ENCODE assay signal across 25 cellular contexts in the genomic region with DNA sequence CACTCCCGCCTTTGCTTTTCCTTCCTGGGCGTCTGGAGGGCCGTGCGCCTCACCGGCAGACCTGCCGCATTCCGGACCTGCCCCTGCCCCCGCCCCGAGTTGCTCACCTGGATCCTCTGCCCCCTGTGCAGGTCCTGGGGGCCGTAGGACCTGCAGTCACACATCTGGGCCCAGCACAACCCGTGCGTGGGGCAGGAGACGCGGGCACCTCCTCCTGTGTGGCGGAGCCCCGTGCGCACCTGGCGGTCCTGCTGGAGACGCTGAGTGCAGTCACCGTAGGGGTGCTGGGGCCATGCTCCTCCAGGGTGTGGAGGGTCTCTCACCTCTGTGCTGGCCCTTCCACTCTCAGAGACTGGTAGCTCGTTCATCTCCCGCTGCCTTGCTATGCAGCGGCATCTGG.
"Had no signal": no experiment of that assay in that cellular context is flagged by ENCODE, and none has a peak within 500 bp of the region (broad histone marks: within the 10 kb centered on the region; RNA-seq: fewer than 3 reads in every experiment).

No MANE protein-coding gene starts in this region.

- H2AFZ ChIP-seq: parathyroid adenoma had no signal

- H3K36me3 ChIP-seq: uterus had no signal

- H3K79me2 ChIP-seq: parathyroid adenoma had no signal

- H3K27me3 ChIP-seq: left lung, neutrophil, sigmoid colon, spleen, suprapubic skin, tibial artery, uterus had no signal

- H3K4me3 ChIP-seq: left lung, lower lobe of right lung, psoas muscle, sigmoid colon, spleen, suprapubic skin, thoracic aorta, tibial artery, uterus had no signal

- H3K9me3 ChIP-seq: left lung, lower lobe of right lung, neutrophil, psoas muscle, sigmoid colon, spleen, suprapubic skin, thoracic aorta, tibial artery, uterus had no signal

- H3K4me1 ChIP-seq: left lung, lower lobe of right lung, parathyroid adenoma, psoas muscle, sigmoid colon, spleen, suprapubic skin, tibial artery, uterus had no signal

- H3K9me3 Mint-ChIP-seq: naive thymus-derived CD8-positive, alpha-beta T cell; nephron; neural crest cell; stimulated activated effector memory CD8-positive, alpha-beta T cell treated with anti-CD3 and anti-CD28 coated beads, Interleukin-12 subunit alpha, Interleukin-12 subunit beta, amount 100 ng/mL, for 72 hours; stimulated activated naive CD8-positive, alpha-beta T cell treated with anti-CD3 and anti-CD28 coated beads, Interleukin-15, Interleukin-2, amounts not matched to agents 100 ng/mL and 50 ng/mL, for 24 hours had no signal

- H3K4me3 Mint-ChIP-seq: naive thymus-derived CD8-positive, alpha-beta T cell; nephron; neural crest cell; stimulated activated effector memory CD8-positive, alpha-beta T cell treated with anti-CD3 and anti-CD28 coated beads, Interleukin-12 subunit alpha, Interleukin-12 subunit beta, amount 100 ng/mL, for 72 hours; stimulated activated naive CD8-positive, alpha-beta T cell treated with anti-CD3 and anti-CD28 coated beads, Interleukin-15, Interleukin-2, amounts not matched to agents 100 ng/mL and 50 ng/mL, for 24 hours had no signal

- H3K4me1 Mint-ChIP-seq: naive thymus-derived CD8-positive, alpha-beta T cell; nephron; stimulated activated effector memory CD8-positive, alpha-beta T cell treated with anti-CD3 and anti-CD28 coated beads, Interleukin-12 subunit alpha, Interleukin-12 subunit beta, amount 100 ng/mL, for 72 hours had no signal

- DNase-seq: hippocampal formation; left colon; lower lobe of right lung; mammary epithelial cell; mesenchymal stem cell; naive thymus-derived CD8-positive, alpha-beta T cell; occipital lobe; psoas muscle; sigmoid colon; small intestine; spleen; stimulated activated CD4-positive, alpha-beta T cell treated with anti-CD3 and anti-CD28 coated beads, Interleukin-4, amount 100 ng/mL, for 24 hours; stimulated activated naive CD4-positive, alpha-beta T cell; tibial artery; trophoblast cell; uterus had no signal

- H3K27me3 Mint-ChIP-seq: naive thymus-derived CD8-positive, alpha-beta T cell; stimulated activated naive CD8-positive, alpha-beta T cell treated with anti-CD3 and anti-CD28 coated beads, Interleukin-15, Interleukin-2, amounts not matched to agents 100 ng/mL and 50 ng/mL, for 24 hours had no signal

- H3K27ac Mint-ChIP-seq: nephron; stimulated activated effector memory CD8-positive, alpha-beta T cell treated with anti-CD3 and anti-CD28 coated beads, Interleukin-12 subunit alpha, Interleukin-12 subunit beta, amount 100 ng/mL, for 72 hours; stimulated activated naive CD8-positive, alpha-beta T cell treated with anti-CD3 and anti-CD28 coated beads, Interleukin-15, Interleukin-2, amounts not matched to agents 100 ng/mL and 50 ng/mL, for 24 hours had no signal

- ATAC-seq: left colon; left lung; lower lobe of right lung; naive thymus-derived CD8-positive, alpha-beta T cell; psoas muscle; stimulated activated effector memory CD8-positive, alpha-beta T cell treated with anti-CD3 and anti-CD28 coated beads, Interleukin-12 subunit alpha, Interleukin-12 subunit beta, amount 100 ng/mL, for 72 hours had no signal

- H3K9ac ChIP-seq: parathyroid adenoma had no signal

- H3K27ac ChIP-seq: left lung, lower lobe of right lung, neutrophil, parathyroid adenoma, psoas muscle, sigmoid colon, spleen, suprapubic skin, thoracic aorta, tibial artery, uterus had no signal
